ENCODE assay signal across 8 cellular contexts in genomic region chr12:116559080-116559329, GRCh38. TPM values are rescaled to one million over a fixed set of nuclear protein-coding genes. Genes with fewer than 3 reads are reported as not detected.
A peak's percentile ranks its signal among the peaks of the same experiment; 100 is the strongest.
DNase-seq lines count a peak whose midpoint lies in the region; ATAC-seq and TF ChIP-seq lines count a peak whose summit lies in the region.

No MANE protein-coding gene starts in this region.

- TF ChIP-seq CTCF in dorsolateral prefrontal cortex (IDR thresholded peaks at IDR 0.05 in 54 of 56, conservative IDR thresholded peaks at IDR 0.05 in 2 of 56; ENCODE audit: low read depth in 1 of 56, partially characterized antibody in 56 of 56): no peak
- no peak for TF ChIP-seq CTCF in tibial artery (IDR thresholded peaks at IDR 0.05)
- no peak for TF ChIP-seq CTCF in ascending aorta (IDR thresholded peaks at IDR 0.05)

- peaks cover 0 to 14% (median 0%) of the 10 kb centered on the region in 4 donors for H3K4me1 ChIP-seq in tibial artery
- H3K4me1 ChIP-seq in ascending aorta: peaks cover 0 to 2% of the 10 kb centered on the region in 2 donors

- H3K9me3 Mint-ChIP-seq in IgD-negative memory B cell: peaks cover 0 to 5% (median 5%) of the 10 kb centered on the region in 3 donors

- H3K36me3 ChIP-seq in tibial artery (no peaks in the 10 kb centered on the region), ascending aorta (no peaks in the 10 kb centered on the region)

- H3K27me3 Mint-ChIP-seq in IgD-negative memory B cell: no peaks in the 10 kb centered on the region

- no peaks in the 10 kb centered on the region for H3K27me3 ChIP-seq in dorsolateral prefrontal cortex
- H3K27me3 ChIP-seq in tibial artery: no peaks in the 10 kb centered on the region
- H3K27me3 ChIP-seq in ascending aorta: no peaks in the 10 kb centered on the region

- intact Hi-C loops in dorsolateral prefrontal cortex (cut with DNase I) (loop anchor here in 1 of 2 donors (1.0 kb wide), 1 partner anchor 283 kb away; no protein-coding TSS in a partner anchor), tibial artery (cut with DNase I; ENCODE audit: low total_unique reads) (no loop called here), ascending aorta (cut with DNase I) (no loop called here)

- H3K27ac ChIP-seq in dorsolateral prefrontal cortex (peak overlapping the region in 56 of 59 donors; percentile 5 to 89 (median 78)), tibial artery (no peak overlapping the region), ascending aorta (no peak overlapping the region)

- H3K9me3 ChIP-seq in tibial artery (no peaks in the 10 kb centered on the region), ascending aorta (no peaks in the 10 kb centered on the region)

- ATAC-seq in GM18505 (IDR thresholded peaks at IDR 0.05; ENCODE audit: unreplicated experiment) (peak; percentile 48), GM21526 (IDR thresholded peaks at IDR 0.05; ENCODE audit: low FRiP score, unreplicated experiment) (peak; percentile 50)

- peaks cover 18 to 35% (median 34%) of the 10 kb centered on the region in 3 donors for H3K4me1 Mint-ChIP-seq in IgD-negative memory B cell

- peak in 3 of 10 donors; percentile 57 to 81 (median 75) for DNase-seq in dorsolateral prefrontal cortex
- DNase-seq in stimulated activated CD8-positive, alpha-beta memory T cell treated with anti-CD3 and anti-CD28 coated beads, Interleukin-15, amount 100 ng/mL, for 1 hour (ENCODE audit: low read depth): peak; percentile 14
- DNase-seq in tibial artery: no peak
- no peak for DNase-seq in AG20443 (ENCODE audit: low spot score)
- no peak for DNase-seq in ascending aorta (ENCODE audit: low spot score in 2 of 2)

- H3K36me3 Mint-ChIP-seq in IgD-negative memory B cell: peaks cover 4% of the 10 kb centered on the region

- H3K4me3 ChIP-seq in dorsolateral prefrontal cortex (peak overlapping the region in 7 of 59 donors; percentile 1 to 37 (median 17)), tibial artery (no peak overlapping the region), ascending aorta (no peak overlapping the region)

- H3K27ac Mint-ChIP-seq in IgD-negative memory B cell: peak overlapping the region; percentile 99

- TF ChIP-seq POLR2A in GM18505 (IDR thresholded peaks at IDR 0.05; ENCODE audit: borderline replicate concordance, extremely low read depth, insufficient read depth, insufficient read length): peak; percentile 24

- H3K4me3 Mint-ChIP-seq in IgD-negative memory B cell: peak overlapping the region; percentile 83 to 92 (median 87)

RNA-seq across cellular contexts. Expression of gene MAP1LC3B2, which starts 0.2 kb away (rescaled TPM):
- 6.9 TPM for polyA plus RNA-seq in IgD-negative memory B cell
- total RNA-seq in dorsolateral prefrontal cortex (10 to 100 TPM in 17 of 120 experiments, 1 to 10 TPM in 103; 1.7 to 16.3 (median 6.4) TPM), ascending aorta (not detected)

Comparison
In these comparisons a context has a peak if more than half of its experiments do, and no peak if none do; other contexts are left out.
1. H3K27ac ChIP-seq: peak in dorsolateral prefrontal cortex (56 of 59); none in tibial artery (0 of 2) and ascending aorta (0 of 2).